1 cellular context compared by ENCODE assay signal in genomic region chr12:188910-189621, GRCh38.
A peak's percentile ranks its signal among the peaks of the same experiment; 100 is the strongest.
TF ChIP-seq lines count a peak whose summit lies in the region.

No MANE protein-coding gene starts in this region.

TF ChIP-seq in K562, 482 proteins besides CTCF, POLR2A, EP300 and RAD21 (continued from another document):
- no peak for TF ChIP-seq FOXO4 (CRISPR knock-in tag; IDR thresholded peaks at IDR 0.05)
- no peak for TF ChIP-seq ZNF274 (IDR thresholded peaks at IDR 0.05; ENCODE audit: borderline replicate concordance, low read depth, low read length)
- peak; percentile 59; the same call in 1 of the 2 replicates for TF ChIP-seq L3MBTL2 (IDR thresholded peaks at IDR 0.05)
- TF ChIP-seq MYC (IDR thresholded peaks at IDR 0.05; ENCODE audit: low read depth, low read length), result peak; percentile 26; the same call in 1 of the 2 replicates
- no peak for TF ChIP-seq MYC (CRISPR knock-in tag; IDR thresholded peaks at IDR 0.05; ENCODE audit: borderline replicate concordance, low read depth)
- TF ChIP-seq ZNF780A (CRISPR knock-in tag; IDR thresholded peaks at IDR 0.05), result no peak
- no peak for TF ChIP-seq HNRNPK (IDR thresholded peaks at IDR 0.05; ENCODE audit: low read depth, low read length, poor library complexity, severe bottlenecking)
- TF ChIP-seq PPARD (CRISPR knock-in tag; IDR thresholded peaks at IDR 0.05), result no peak
- TF ChIP-seq IRF2 (CRISPR knock-in tag; IDR thresholded peaks at IDR 0.05), result no peak
- no peak for TF ChIP-seq MCM7 (IDR thresholded peaks at IDR 0.05)
- TF ChIP-seq RBM17 (IDR thresholded peaks at IDR 0.05; ENCODE audit: borderline replicate concordance, low read depth, low read length), result no peak
- no peak for TF ChIP-seq MAFF (IDR thresholded peaks at IDR 0.05; ENCODE audit: low read length)
- peak in 1 of 2 experiments; percentile 69 for TF ChIP-seq E2F6 (IDR thresholded peaks at IDR 0.05; ENCODE audit: borderline replicate concordance in 1 of 2, extremely low read depth in 1 of 2, insufficient read depth in 1 of 2, insufficient read length in 1 of 2, low read depth in 1 of 2, low read length in 1 of 2, poor library complexity in 1 of 2, severe bottlenecking in 1 of 2)
- no peak for TF ChIP-seq ELF1 (tag; IDR thresholded peaks at IDR 0.05)
- no peak for TF ChIP-seq ZNF354B (CRISPR knock-in tag; IDR thresholded peaks at IDR 0.05)
- no peak for TF ChIP-seq NKRF (IDR thresholded peaks at IDR 0.05; ENCODE audit: borderline replicate concordance)
- no peak for TF ChIP-seq KDM5B (IDR thresholded peaks at IDR 0.05; ENCODE audit: insufficient replicate concordance, low read depth, low read length)
- TF ChIP-seq NUFIP1 (IDR thresholded peaks at IDR 0.05; ENCODE audit: partially characterized antibody), result no peak
- TF ChIP-seq ATF2 (CRISPR knock-in tag; IDR thresholded peaks at IDR 0.05), result no peak
- TF ChIP-seq ZNF282 (CRISPR knock-in tag; IDR thresholded peaks at IDR 0.05), result no peak
- TF ChIP-seq ZNF133 (CRISPR knock-in tag; IDR thresholded peaks at IDR 0.05), result no peak
- TF ChIP-seq ZNF79 (CRISPR knock-in tag; IDR thresholded peaks at IDR 0.05; ENCODE audit: low read depth), result no peak
- no peak for TF ChIP-seq CHD4 (IDR thresholded peaks at IDR 0.05; ENCODE audit: insufficient read depth, insufficient replicate concordance, low read depth, low read length, poor library complexity, severe bottlenecking)
- TF ChIP-seq ETV1 (tag; conservative IDR thresholded peaks at IDR 0.05; ENCODE audit: low read depth), result no peak
- no peak for TF ChIP-seq ZNF668 (CRISPR knock-in tag; IDR thresholded peaks at IDR 0.05)
- no peak for TF ChIP-seq RAD51 (IDR thresholded peaks at IDR 0.05; ENCODE audit: borderline replicate concordance, low read depth)
- no peak for TF ChIP-seq NCOR1 (IDR thresholded peaks at IDR 0.05)
- TF ChIP-seq, protein P1, sequence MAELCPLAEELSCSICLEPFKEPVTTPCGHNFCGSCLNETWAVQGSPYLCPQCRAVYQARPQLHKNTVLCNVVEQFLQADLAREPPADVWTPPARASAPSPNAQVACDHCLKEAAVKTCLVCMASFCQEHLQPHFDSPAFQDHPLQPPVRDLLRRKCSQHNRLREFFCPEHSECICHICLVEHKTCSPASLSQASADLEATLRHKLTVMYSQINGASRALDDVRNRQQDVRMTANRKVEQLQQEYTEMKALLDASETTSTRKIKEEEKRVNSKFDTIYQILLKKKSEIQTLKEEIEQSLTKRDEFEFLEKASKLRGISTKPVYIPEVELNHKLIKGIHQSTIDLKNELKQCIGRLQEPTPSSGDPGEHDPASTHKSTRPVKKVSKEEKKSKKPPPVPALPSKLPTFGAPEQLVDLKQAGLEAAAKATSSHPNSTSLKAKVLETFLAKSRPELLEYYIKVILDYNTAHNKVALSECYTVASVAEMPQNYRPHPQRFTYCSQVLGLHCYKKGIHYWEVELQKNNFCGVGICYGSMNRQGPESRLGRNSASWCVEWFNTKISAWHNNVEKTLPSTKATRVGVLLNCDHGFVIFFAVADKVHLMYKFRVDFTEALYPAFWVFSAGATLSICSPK (IDR thresholded peaks at IDR 0.05; ENCODE audit: borderline replicate concordance), result no peak
- peak; percentile 77 for TF ChIP-seq ZBTB33 (CRISPR knock-in tag; IDR thresholded peaks at IDR 0.05)
- TF ChIP-seq ZNF175 (CRISPR knock-in tag; IDR thresholded peaks at IDR 0.05; ENCODE audit: low read depth), result no peak
- no peak for TF ChIP-seq KLF6 (CRISPR knock-in tag; IDR thresholded peaks at IDR 0.05; ENCODE audit: borderline replicate concordance)
- no peak for TF ChIP-seq PCBP2 (IDR thresholded peaks at IDR 0.05; ENCODE audit: low read depth, low read length, poor library complexity, severe bottlenecking)
- TF ChIP-seq, protein P2, sequence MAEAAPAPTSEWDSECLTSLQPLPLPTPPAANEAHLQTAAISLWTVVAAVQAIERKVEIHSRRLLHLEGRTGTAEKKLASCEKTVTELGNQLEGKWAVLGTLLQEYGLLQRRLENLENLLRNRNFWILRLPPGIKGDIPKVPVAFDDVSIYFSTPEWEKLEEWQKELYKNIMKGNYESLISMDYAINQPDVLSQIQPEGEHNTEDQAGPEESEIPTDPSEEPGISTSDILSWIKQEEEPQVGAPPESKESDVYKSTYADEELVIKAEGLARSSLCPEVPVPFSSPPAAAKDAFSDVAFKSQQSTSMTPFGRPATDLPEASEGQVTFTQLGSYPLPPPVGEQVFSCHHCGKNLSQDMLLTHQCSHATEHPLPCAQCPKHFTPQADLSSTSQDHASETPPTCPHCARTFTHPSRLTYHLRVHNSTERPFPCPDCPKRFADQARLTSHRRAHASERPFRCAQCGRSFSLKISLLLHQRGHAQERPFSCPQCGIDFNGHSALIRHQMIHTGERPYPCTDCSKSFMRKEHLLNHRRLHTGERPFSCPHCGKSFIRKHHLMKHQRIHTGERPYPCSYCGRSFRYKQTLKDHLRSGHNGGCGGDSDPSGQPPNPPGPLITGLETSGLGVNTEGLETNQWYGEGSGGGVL (CRISPR knock-in tag; IDR thresholded peaks at IDR 0.05), result no peak
- TF ChIP-seq, protein P3, sequence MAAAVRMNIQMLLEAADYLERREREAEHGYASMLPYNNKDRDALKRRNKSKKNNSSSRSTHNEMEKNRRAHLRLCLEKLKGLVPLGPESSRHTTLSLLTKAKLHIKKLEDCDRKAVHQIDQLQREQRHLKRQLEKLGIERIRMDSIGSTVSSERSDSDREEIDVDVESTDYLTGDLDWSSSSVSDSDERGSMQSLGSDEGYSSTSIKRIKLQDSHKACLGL (CRISPR knock-in tag; IDR thresholded peaks at IDR 0.05; ENCODE audit: borderline replicate concordance, poor library complexity, severe bottlenecking), result no peak
- TF ChIP-seq, protein P4, sequence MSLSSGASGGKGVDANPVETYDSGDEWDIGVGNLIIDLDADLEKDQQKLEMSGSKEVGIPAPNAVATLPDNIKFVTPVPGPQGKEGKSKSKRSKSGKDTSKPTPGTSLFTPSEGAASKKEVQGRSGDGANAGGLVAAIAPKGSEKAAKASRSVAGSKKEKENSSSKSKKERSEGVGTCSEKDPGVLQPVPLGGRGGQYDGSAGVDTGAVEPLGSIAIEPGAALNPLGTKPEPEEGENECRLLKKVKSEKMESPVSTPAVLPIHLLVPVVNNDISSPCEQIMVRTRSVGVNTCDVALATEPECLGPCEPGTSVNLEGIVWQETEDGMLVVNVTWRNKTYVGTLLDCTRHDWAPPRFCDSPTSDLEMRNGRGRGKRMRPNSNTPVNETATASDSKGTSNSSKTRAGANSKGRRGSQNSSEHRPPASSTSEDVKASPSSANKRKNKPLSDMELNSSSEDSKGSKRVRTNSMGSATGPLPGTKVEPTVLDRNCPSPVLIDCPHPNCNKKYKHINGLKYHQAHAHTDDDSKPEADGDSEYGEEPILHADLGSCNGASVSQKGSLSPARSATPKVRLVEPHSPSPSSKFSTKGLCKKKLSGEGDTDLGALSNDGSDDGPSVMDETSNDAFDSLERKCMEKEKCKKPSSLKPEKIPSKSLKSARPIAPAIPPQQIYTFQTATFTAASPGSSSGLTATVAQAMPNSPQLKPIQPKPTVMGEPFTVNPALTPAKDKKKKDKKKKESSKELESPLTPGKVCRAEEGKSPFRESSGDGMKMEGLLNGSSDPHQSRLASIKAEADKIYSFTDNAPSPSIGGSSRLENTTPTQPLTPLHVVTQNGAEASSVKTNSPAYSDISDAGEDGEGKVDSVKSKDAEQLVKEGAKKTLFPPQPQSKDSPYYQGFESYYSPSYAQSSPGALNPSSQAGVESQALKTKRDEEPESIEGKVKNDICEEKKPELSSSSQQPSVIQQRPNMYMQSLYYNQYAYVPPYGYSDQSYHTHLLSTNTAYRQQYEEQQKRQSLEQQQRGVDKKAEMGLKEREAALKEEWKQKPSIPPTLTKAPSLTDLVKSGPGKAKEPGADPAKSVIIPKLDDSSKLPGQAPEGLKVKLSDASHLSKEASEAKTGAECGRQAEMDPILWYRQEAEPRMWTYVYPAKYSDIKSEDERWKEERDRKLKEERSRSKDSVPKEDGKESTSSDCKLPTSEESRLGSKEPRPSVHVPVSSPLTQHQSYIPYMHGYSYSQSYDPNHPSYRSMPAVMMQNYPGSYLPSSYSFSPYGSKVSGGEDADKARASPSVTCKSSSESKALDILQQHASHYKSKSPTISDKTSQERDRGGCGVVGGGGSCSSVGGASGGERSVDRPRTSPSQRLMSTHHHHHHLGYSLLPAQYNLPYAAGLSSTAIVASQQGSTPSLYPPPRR (CRISPR knock-in tag; IDR thresholded peaks at IDR 0.05; ENCODE audit: borderline replicate concordance), result no peak
